In genomic region chr6:138292482-138292881, GRCh38 we compare ENCODE assay signal across 25 cellular contexts.
"Had no signal": no experiment of that assay in that cellular context is flagged by ENCODE, and none has a peak within 500 bp of the region (broad histone marks: within the 10 kb centered on the region; RNA-seq: fewer than 3 reads in every experiment).

No MANE protein-coding gene starts in this region.

- H3K9ac ChIP-seq: neural progenitor cell, parathyroid adenoma had no signal

- H3K9me3 ChIP-seq: ovary, psoas muscle, stomach, thoracic aorta, thyroid gland, tibial nerve, upper lobe of left lung, vagina had no signal

- H2AFZ ChIP-seq: parathyroid adenoma had no signal

- DNase-seq: naive thymus-derived CD4-positive, alpha-beta T cell; natural killer cell; ovary; psoas muscle; stimulated activated CD4-positive, alpha-beta T cell treated with anti-CD3 and anti-CD28 coated beads, Interleukin-15, amount 100 ng/mL, for 24 hours; stimulated activated CD4-positive, alpha-beta T cell treated with anti-CD3 and anti-CD28 coated beads, Interleukin-2, amount 100 ng/mL, for 24 hours; stimulated activated CD4-positive, alpha-beta T cell treated with anti-CD3 and anti-CD28 coated beads, Interleukin-2, amount 100 ng/mL, for 48 hours; stimulated activated CD4-positive, alpha-beta T cell treated with anti-CD3 and anti-CD28 coated beads, Interleukin-4, amount 100 ng/mL, for 24 hours; stimulated activated naive B cell treated with anti-CD40 and anti-IgM and Interleukin-4, amounts not matched to agents 10 μg/mL and 1 μg/mL and 100 μg/mL, for 72 hours; stimulated activated naive CD4-positive, alpha-beta T cell treated with Interleukin-2 at 50 U/mL for 16 hours; stomach; thyroid gland; trophoblast cell had no signal

- FAIRE-seq: urothelium cell line had no signal

- H3K4me3 ChIP-seq: neural progenitor cell, ovary, psoas muscle, skin epidermis, smooth muscle cell, stomach, thoracic aorta, thyroid gland, tibial nerve, upper lobe of left lung, vagina had no signal

- ATAC-seq: naive thymus-derived CD4-positive, alpha-beta T cell; natural killer cell; psoas muscle; right cardiac atrium; sciatic nerve; stimulated activated effector memory CD8-positive, alpha-beta T cell treated with anti-CD3 and anti-CD28 coated beads, Interleukin-12 subunit alpha, Interleukin-12 subunit beta, amount 100 ng/mL, for 72 hours; stimulated activated naive B cell treated with anti-CD40 and anti-IgM and Interleukin-4, amounts not matched to agents 10 μg/mL and 1 μg/mL and 100 μg/mL, for 72 hours had no signal

- H3K79me2 ChIP-seq: parathyroid adenoma had no signal

- H3K4me1 ChIP-seq: psoas muscle, thyroid gland, tibial nerve, upper lobe of left lung, vagina had no signal

- H3K36me3 ChIP-seq: neural progenitor cell, ovary, thoracic aorta, thyroid gland, tibial nerve, vagina had no signal

- H3K4me2 ChIP-seq: neural progenitor cell, smooth muscle cell had no signal

- H3K27ac ChIP-seq: neural progenitor cell, ovary, parathyroid adenoma, psoas muscle, skin epidermis, stomach, thoracic aorta, thyroid gland, tibial nerve, upper lobe of left lung, vagina had no signal

- H3K27me3 ChIP-seq: neural progenitor cell, ovary, stomach, thyroid gland, tibial nerve, upper lobe of left lung, vagina had no signal
